Comparison of ENCODE assay signal across 8 cellular contexts in the genomic region with DNA sequence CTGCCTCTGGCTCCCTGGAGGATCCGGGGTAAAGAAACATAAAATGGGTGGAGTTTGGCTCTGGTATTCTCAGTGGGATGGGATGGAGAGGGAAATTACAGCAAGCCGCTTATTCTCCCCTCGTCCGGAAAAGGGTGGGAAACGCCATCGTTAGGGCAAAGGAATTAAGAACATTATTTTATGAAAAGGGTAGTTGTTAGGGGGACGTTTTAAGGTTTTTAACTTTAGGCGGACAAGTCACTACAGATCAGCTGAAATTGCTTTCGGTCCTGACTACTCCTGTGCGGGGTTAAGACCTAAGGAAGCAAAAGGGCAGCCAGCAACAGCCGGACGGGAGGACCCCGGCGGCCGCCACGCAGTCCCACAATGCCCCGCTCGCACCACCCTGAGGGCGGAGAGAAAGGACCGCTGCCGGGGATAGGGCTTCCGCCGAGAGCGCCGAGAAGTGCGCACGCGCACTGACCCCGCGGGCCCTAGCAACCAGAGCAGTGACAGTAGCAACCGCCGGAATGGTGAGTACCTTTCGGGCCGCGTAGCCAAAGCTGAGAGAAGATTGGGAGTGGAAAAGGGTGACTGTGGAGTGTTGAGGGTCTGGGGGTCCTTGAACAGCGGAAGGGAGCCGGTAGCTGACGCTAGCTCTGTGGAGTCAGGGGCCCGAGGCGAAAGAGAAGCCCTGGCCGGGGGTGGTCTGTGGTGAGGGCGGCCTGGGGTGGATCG. TPM values are rescaled to one million over a fixed set of nuclear protein-coding genes. Genes with fewer than 3 reads are reported as not detected.
DNase-seq lines count a peak whose midpoint lies in the region; ATAC-seq and TF ChIP-seq lines count a peak whose summit lies in the region.

A gene with protein sequence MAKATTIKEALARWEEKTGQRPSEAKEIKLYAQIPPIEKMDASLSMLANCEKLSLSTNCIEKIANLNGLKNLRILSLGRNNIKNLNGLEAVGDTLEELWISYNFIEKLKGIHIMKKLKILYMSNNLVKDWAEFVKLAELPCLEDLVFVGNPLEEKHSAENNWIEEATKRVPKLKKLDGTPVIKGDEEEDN (plus strand): TSS at position 456 of the 717 bp plus-strand sequence. CDS start 54 bp downstream, at position 510.

- H3K27ac ChIP-seq in ovary: peak within 1 kb of the TSS; percentile 1 to 83
- peak within 1 kb of the TSS; percentile 67 to 78 (median 76) for H3K27ac ChIP-seq in thyroid gland

- ATAC-seq in HG02678 (IDR thresholded peaks at IDR 0.05; ENCODE audit: unreplicated experiment): peak; percentile 97
- peak; percentile 100 for ATAC-seq in activated naive CD8-positive, alpha-beta T cell treated with anti-CD3 and anti-CD28 coated beads, Interleukin-2, amount 10 ng/mL, durations not matched to agents 7 days and 5 days (ENCODE audit: low read depth)
- ATAC-seq in Right ventricle myocardium inferior: peak; percentile 100

- TF ChIP-seq CTCF in ovary (IDR thresholded peaks at IDR 0.05) (no peak), thyroid gland (IDR thresholded peaks at IDR 0.05) (peak in 1 of 6 experiments; percentile 19)

- peak within 1 kb of the TSS; percentile 41 for H3K4me3 ChIP-seq in ovary
- H3K4me3 ChIP-seq in thyroid gland (replicated peaks in 1 of 3): peak within 1 kb of the TSS; percentile 48 to 87 (median 53)

- POLR2A ChIA-PET in activated naive CD8-positive, alpha-beta T cell treated with anti-CD3 and anti-CD28 coated beads, Interleukin-2, amount 10 ng/mL, durations not matched to agents 7 days and 5 days (lab: Charles Lee): interaction anchor here (0.6 to 1.5 kb wide), 6 partner anchors 10 to 115 kb away, joined by 3 to 6 read pairs (median 4); a partner anchor contains a TSS

- WGBS in ovary, 3 donors: 0% methylated on average over 42 to 43 of the region's 43 CpGs
- WGBS in thyroid gland, 2 donors: 0 to 1% methylated on average over 25 to 43 of the region's 43 CpGs

- H3K4me1 ChIP-seq in ovary (ENCODE audit: insufficient read depth) (peaks cover 3% of the 10 kb centered on the region), thyroid gland (peaks cover 5 to 10% of the 10 kb centered on the region in 2 donors)

- H3K9me3 ChIP-seq in ovary (no peaks in the 10 kb centered on the region), thyroid gland (no peaks in the 10 kb centered on the region)

- peak within 1 kb of the TSS; percentile 100 for H3K4me3 Mint-ChIP-seq in activated naive CD8-positive, alpha-beta T cell treated with anti-CD3 and anti-CD28 coated beads, Interleukin-2, amount 10 ng/mL, durations not matched to agents 7 days and 5 days

- DNase-seq in NCI-H1105 treated with DMSO at 0.1 percent for 48 hours (lab: John Stamatoyannopoulos, UW) (peak; percentile 94), SKM-1 treated with dmso at 0.1 percent for 144 hours (lab: John Stamatoyannopoulos, UW; ENCODE audit: unreplicated experiment) (peak; percentile 65), Right ventricle myocardium inferior (ENCODE audit: missing footprints) (peak; percentile 97), ovary (peak; percentile 91 to 96 (median 93)), thyroid gland (peak; percentile 92 to 94)
- DNase-seq in activated naive CD8-positive, alpha-beta T cell treated with anti-CD3 and anti-CD28 coated beads, Interleukin-2, amount 10 ng/mL, durations not matched to agents 7 days and 5 days: peak; percentile 93

- intact Hi-C loops in Right ventricle myocardium inferior (cut with DNase I): loop anchor here (5.0 to 10.0 kb wide), 2 partner anchors 68 to 210 kb away; a partner anchor contains a TSS
- intact Hi-C loops in ovary (cut with DNase I): loop anchor here in 1 of 4 donors (10.0 kb wide), 1 partner anchor 70 kb away; a partner anchor contains a TSS
- intact Hi-C loops in thyroid gland (cut with DNase I): no loop called here

- TF ChIP-seq POLR2A in GM10847 (IDR thresholded peaks at IDR 0.05; ENCODE audit: extremely low read depth, insufficient read length) (peak; percentile 88), ovary (IDR thresholded peaks at IDR 0.05) (peak; percentile 61), thyroid gland (IDR thresholded peaks at IDR 0.05) (peak in 1 of 2 donors; percentile 80)

- peaks cover 2% of the 10 kb centered on the region for H3K36me3 Mint-ChIP-seq in activated naive CD8-positive, alpha-beta T cell treated with anti-CD3 and anti-CD28 coated beads, Interleukin-2, amount 10 ng/mL, durations not matched to agents 7 days and 5 days

- H3K27me3 ChIP-seq in ovary: no peaks in the 10 kb centered on the region
- H3K27me3 ChIP-seq in thyroid gland: no peaks in the 10 kb centered on the region

- no peaks in the 10 kb centered on the region for H3K36me3 ChIP-seq in ovary
- H3K36me3 ChIP-seq in thyroid gland: no peaks in the 10 kb centered on the region

- no peaks in the 10 kb centered on the region for H3K27me3 Mint-ChIP-seq in activated naive CD8-positive, alpha-beta T cell treated with anti-CD3 and anti-CD28 coated beads, Interleukin-2, amount 10 ng/mL, durations not matched to agents 7 days and 5 days

- peaks cover 16% of the 10 kb centered on the region for H3K4me1 Mint-ChIP-seq in activated naive CD8-positive, alpha-beta T cell treated with anti-CD3 and anti-CD28 coated beads, Interleukin-2, amount 10 ng/mL, durations not matched to agents 7 days and 5 days

- H3K9me3 Mint-ChIP-seq in activated naive CD8-positive, alpha-beta T cell treated with anti-CD3 and anti-CD28 coated beads, Interleukin-2, amount 10 ng/mL, durations not matched to agents 7 days and 5 days: no peaks in the 10 kb centered on the region

- no peak for TF ChIP-seq EP300 in ovary (IDR thresholded peaks at IDR 0.05)

- H3K27ac Mint-ChIP-seq in activated naive CD8-positive, alpha-beta T cell treated with anti-CD3 and anti-CD28 coated beads, Interleukin-2, amount 10 ng/mL, durations not matched to agents 7 days and 5 days: peak within 1 kb of the TSS; percentile 93

RNA-seq across cellular contexts. Expression of the gene that starts here (rescaled TPM):
- 1 to 10 TPM; 6.3 TPM for total RNA-seq in activated naive CD8-positive, alpha-beta T cell treated with anti-CD3 and anti-CD28 coated beads, Interleukin-2, amount 10 ng/mL, durations not matched to agents 7 days and 5 days
- total RNA-seq in Right ventricle myocardium inferior: 16.4 TPM
- 10 to 100 TPM; 11.2 to 19.9 (median 16.2) TPM for total RNA-seq in ovary
- 10 to 100 TPM in 1 of 2 donors, 1 to 10 TPM in 1; 4.1 to 15.8 TPM for polyA plus RNA-seq in ovary
- total RNA-seq in thyroid gland: 10 to 100 TPM; 16.7 to 47.8 (median 23.9) TPM

Comparison
In these comparisons a context has a peak if more than half of its experiments do, and no peak if none do; other contexts are left out.
1. Peak in every context shown above with its lines: DNase-seq, ATAC-seq, H3K4me3 ChIP-seq and H3K27ac ChIP-seq.